ENCODE assay signal across 1 cellular context in the genomic region with DNA sequence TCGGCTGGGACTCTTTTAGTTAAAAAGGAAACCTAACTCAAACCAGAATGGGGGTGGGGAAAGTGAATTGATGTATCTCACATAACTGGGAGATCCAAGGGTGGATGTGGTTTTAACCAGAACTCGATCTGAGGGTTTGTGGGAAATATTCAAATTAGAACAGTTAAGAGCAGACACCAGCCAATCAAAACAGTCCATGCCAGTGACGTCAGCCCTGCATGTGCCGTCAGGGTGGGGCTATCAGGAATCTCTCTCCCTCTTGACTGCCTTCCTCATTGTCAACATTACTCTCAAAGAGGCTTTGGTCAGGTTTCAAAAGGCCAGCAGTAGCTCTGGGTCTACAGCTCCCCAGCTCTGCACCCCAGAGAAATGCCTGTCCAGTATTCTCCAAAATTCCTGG.
TF ChIP-seq lines count a peak whose summit lies in the region.

No MANE protein-coding gene starts in this region.

TF ChIP-seq in HCT116, 20 proteins besides CTCF, POLR2A, EP300 and RAD21 (continued from another document):
- TF ChIP-seq, protein P1, sequence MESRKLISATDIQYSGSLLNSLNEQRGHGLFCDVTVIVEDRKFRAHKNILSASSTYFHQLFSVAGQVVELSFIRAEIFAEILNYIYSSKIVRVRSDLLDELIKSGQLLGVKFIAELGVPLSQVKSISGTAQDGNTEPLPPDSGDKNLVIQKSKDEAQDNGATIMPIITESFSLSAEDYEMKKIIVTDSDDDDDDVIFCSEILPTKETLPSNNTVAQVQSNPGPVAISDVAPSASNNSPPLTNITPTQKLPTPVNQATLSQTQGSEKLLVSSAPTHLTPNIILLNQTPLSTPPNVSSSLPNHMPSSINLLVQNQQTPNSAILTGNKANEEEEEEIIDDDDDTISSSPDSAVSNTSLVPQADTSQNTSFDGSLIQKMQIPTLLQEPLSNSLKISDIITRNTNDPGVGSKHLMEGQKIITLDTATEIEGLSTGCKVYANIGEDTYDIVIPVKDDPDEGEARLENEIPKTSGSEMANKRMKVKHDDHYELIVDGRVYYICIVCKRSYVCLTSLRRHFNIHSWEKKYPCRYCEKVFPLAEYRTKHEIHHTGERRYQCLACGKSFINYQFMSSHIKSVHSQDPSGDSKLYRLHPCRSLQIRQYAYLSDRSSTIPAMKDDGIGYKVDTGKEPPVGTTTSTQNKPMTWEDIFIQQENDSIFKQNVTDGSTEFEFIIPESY (IDR thresholded peaks at IDR 0.05; ENCODE audit: extremely low read depth, insufficient replicate concordance, low read length), result no peak
- TF ChIP-seq ELF1 (IDR thresholded peaks at IDR 0.05; ENCODE audit: borderline replicate concordance, low read depth) (no peak), EZH2 (IDR thresholded peaks at IDR 0.05) (no peak), POLR2AphosphoS5 (IDR thresholded peaks at IDR 0.05; ENCODE audit: low read depth, low read length) (no peak)
